26 cellular contexts compared by ENCODE assay signal in the genomic region with DNA sequence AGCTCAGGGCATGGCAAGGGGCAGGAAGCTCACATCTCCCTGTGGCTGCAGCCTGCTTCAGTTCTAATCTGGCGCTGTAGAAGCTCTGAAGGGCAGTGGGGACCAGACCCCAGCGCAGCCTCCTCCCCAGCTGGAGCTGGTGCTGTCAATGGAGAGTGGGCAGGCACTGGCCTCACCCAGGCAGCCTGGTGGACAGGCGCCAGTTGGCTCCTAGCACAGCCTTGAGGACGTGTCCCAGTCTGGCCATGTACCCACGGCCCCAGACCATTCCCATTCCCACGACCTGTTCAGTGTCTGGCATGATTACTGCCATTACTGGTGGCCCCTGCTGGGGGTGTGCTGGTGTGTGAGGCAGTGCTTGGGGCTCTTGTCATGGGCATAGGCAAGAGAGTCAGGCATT. TPM values are rescaled to one million over a fixed set of nuclear protein-coding genes. Genes with fewer than 3 reads are reported as not detected.
DNase-seq lines count a peak whose midpoint lies in the region; ATAC-seq and TF ChIP-seq lines count a peak whose summit lies in the region.
"Had no signal": no experiment of that assay in that cellular context is flagged by ENCODE, and none has a peak within 500 bp of the region (broad histone marks: within the 10 kb centered on the region; RNA-seq: fewer than 3 reads in every experiment).

No MANE protein-coding gene starts in this region.

- intact Hi-C loops in Right ventricle myocardium superior (cut with DNase I) = no loop called here
- intact Hi-C loops in cardiac septum (cut with DNase I) = no loop called here
- intact Hi-C loops in dorsolateral prefrontal cortex (cut with DNase I) = loop anchor here in 1 of 2 donors (10.0 kb wide), 1 partner anchor 340 kb away; a partner anchor contains a TSS

- no peaks in the 10 kb centered on the region for H3K9me3 Mint-ChIP-seq in activated naive CD8-positive, alpha-beta T cell treated with anti-CD3 and anti-CD28 coated beads, Interleukin-2, amount 50 U/mL, for 24 hours

- H2BK120ac ChIP-seq in trophoblast cell (ENCODE audit: insufficient read depth, low read length, poor library complexity) = peak overlapping the region; percentile 4

- no peaks in the 10 kb centered on the region for H3K27me3 Mint-ChIP-seq in activated naive CD8-positive, alpha-beta T cell treated with anti-CD3 and anti-CD28 coated beads, Interleukin-2, amount 50 U/mL, for 24 hours

- TF ChIP-seq CTCF in GM13976 (IDR thresholded peaks at IDR 0.05; ENCODE audit: borderline replicate concordance, control extremely low read depth, extremely low read depth, insufficient read depth, missing control alignments) (no peak), dorsolateral prefrontal cortex (IDR thresholded peaks at IDR 0.05 in 54 of 56, conservative IDR thresholded peaks at IDR 0.05 in 2 of 56; ENCODE audit: low read depth in 1 of 56, partially characterized antibody in 56 of 56) (no peak)

- H3K4me1 Mint-ChIP-seq in activated naive CD8-positive, alpha-beta T cell treated with anti-CD3 and anti-CD28 coated beads, Interleukin-2, amount 50 U/mL, for 24 hours = no peaks in the 10 kb centered on the region

- no peak overlapping the region for H3K27ac Mint-ChIP-seq in activated naive CD8-positive, alpha-beta T cell treated with anti-CD3 and anti-CD28 coated beads, Interleukin-2, amount 50 U/mL, for 24 hours

- no peak overlapping the region for H3K4me2 ChIP-seq in trophoblast cell (ENCODE audit: low read length)
- H3K4me2 ChIP-seq: PC-9 had no signal

- H2AK5ac ChIP-seq in trophoblast cell (ENCODE audit: low read length) = no peak overlapping the region

- H4K91ac ChIP-seq in trophoblast cell (ENCODE audit: low read depth, low read length) = peak overlapping the region; percentile 7

- H2BK12ac ChIP-seq in trophoblast cell (ENCODE audit: low read length) = no peak overlapping the region

- no peaks in the 10 kb centered on the region for H3K36me3 Mint-ChIP-seq in activated naive CD8-positive, alpha-beta T cell treated with anti-CD3 and anti-CD28 coated beads, Interleukin-2, amount 50 U/mL, for 24 hours (ENCODE audit: low read depth)

- peaks cover 15% of the 10 kb centered on the region for H3K79me1 ChIP-seq in trophoblast cell (ENCODE audit: low read length)

- H3K4me1 ChIP-seq in trophoblast cell (ENCODE audit: control insufficient read depth in 1 of 2, insufficient read depth in 2 of 2, low read length in 2 of 2) = no peaks in the 10 kb centered on the region
- H3K4me1 ChIP-seq: BE2C had no signal

- peak; percentile 47 for ATAC-seq in Right ventricle myocardium superior (ENCODE audit: poor library complexity)
- no peak for ATAC-seq in GM19035 (IDR thresholded peaks at IDR 0.05; ENCODE audit: unreplicated experiment)
- no peak for ATAC-seq in activated naive CD8-positive, alpha-beta T cell treated with anti-CD3 and anti-CD28 coated beads, Interleukin-2, amount 50 U/mL, for 24 hours

- H3K4ac ChIP-seq in trophoblast cell (ENCODE audit: low read depth, low read length) = no peak overlapping the region

- H3K9ac ChIP-seq in trophoblast cell (ENCODE audit: low read length) = no peak overlapping the region
- H3K9ac ChIP-seq: GM23248 had no signal

- H3K27ac ChIP-seq in dorsolateral prefrontal cortex (peak overlapping the region in 50 of 59 donors; percentile 3 to 98 (median 62)), trophoblast cell (ENCODE audit: low read depth, low read length) (no peak overlapping the region)
- H3K27ac ChIP-seq: GM23248, PC-9 had no signal

- in situ Hi-C loops in GM13976 (cut with MboI; ENCODE audit: low sequenced_read_pairs, unreplicated experiment) = no loop called here

- no peaks in the 10 kb centered on the region for H3K27me3 ChIP-seq in dorsolateral prefrontal cortex
- no peaks in the 10 kb centered on the region for H3K27me3 ChIP-seq in trophoblast cell (ENCODE audit: insufficient read depth, low read length)
- H3K27me3 ChIP-seq: BE2C had no signal

- no peaks in the 10 kb centered on the region for H3K9me3 ChIP-seq in trophoblast cell (ENCODE audit: insufficient read depth, low read depth, low read length)
- H3K9me3 ChIP-seq: BE2C had no signal

- peak overlapping the region; percentile 59 for H4K8ac ChIP-seq in trophoblast cell (ENCODE audit: low read depth, low read length)

- H4K12ac ChIP-seq in trophoblast cell (ENCODE audit: low read depth, low read length) = no peak overlapping the region

- H2AFZ ChIP-seq in trophoblast cell (ENCODE audit: insufficient read depth, low read length, poor library complexity) = no peak overlapping the region
- H2AFZ ChIP-seq: GM23248, PC-9 had no signal

- H3K79me2 ChIP-seq in trophoblast cell (ENCODE audit: control insufficient read depth, insufficient read depth, low read length, poor library complexity) = no peaks in the 10 kb centered on the region

- no CpG with 5 or more reads among the region's 6 CpGs for WGBS in trophoblast cell (ENCODE audit: extremely low coverage, insufficient coverage, insufficient read length)

- H3K18ac ChIP-seq in trophoblast cell (ENCODE audit: low read length) = peak overlapping the region; percentile 8

- peak overlapping the region; percentile 37 for H2BK5ac ChIP-seq in trophoblast cell (ENCODE audit: low read depth, low read length, poor library complexity)

- peaks cover 67 to 74% of the 10 kb centered on the region in 2 experiments for H3K36me3 ChIP-seq in trophoblast cell (ENCODE audit: control insufficient read depth in 1 of 2, insufficient read depth in 2 of 2, low read length in 2 of 2)

- H3K4me3 ChIP-seq in dorsolateral prefrontal cortex = no peak overlapping the region
- H3K4me3 ChIP-seq in trophoblast cell (ENCODE audit: low read depth, low read length) = no peak overlapping the region
- H3K4me3 ChIP-seq: GM23248, PC-9 had no signal

- DNase-seq in Right ventricle myocardium superior (peak; percentile 43), cardiac septum (ENCODE audit: low spot score) (no peak), GM13976 (ENCODE audit: low spot score) (peak; percentile 10), dorsolateral prefrontal cortex (peak in 1 of 10 donors; percentile 13), trophoblast cell (no peak)
- DNase-seq in stimulated activated CD4-positive, alpha-beta T cell treated with anti-CD3 and anti-CD28 coated beads, Interleukin-4, amount 100 ng/mL, for 4 hours = no peak
- no peak for DNase-seq in activated naive CD8-positive, alpha-beta T cell treated with anti-CD3 and anti-CD28 coated beads, Interleukin-2, amount 50 U/mL, for 24 hours
- DNase-seq: 8988T, ACHN, BE2C, Calu3, DMS153, GM23248, H7, KBM-7, MV-4-11, NCI-H1105, NCI-H1436 treated with DMSO at 0.1 percent for 48 hours, NCI-H1930, NCI-H2107, NCI-H446, NCI-H524 treated with DMSO at 0.1 percent for 48 hours, NCI-H774, PC-9, SHP77 treated with DMSO at 0.1 percent for 48 hours had no signal

- H3K4me3 Mint-ChIP-seq in activated naive CD8-positive, alpha-beta T cell treated with anti-CD3 and anti-CD28 coated beads, Interleukin-2, amount 50 U/mL, for 24 hours = no peak overlapping the region

- H3K23ac ChIP-seq in trophoblast cell (ENCODE audit: low read length) = no peak overlapping the region

- peak overlapping the region; percentile 30 for H3K14ac ChIP-seq in trophoblast cell (ENCODE audit: low read length)

RNA-seq across cellular contexts. Expression of a gene that starts 16.3 kb away (rescaled TPM):
- total RNA-seq in Right ventricle myocardium superior = 4.3 TPM
- 3.6 TPM for total RNA-seq in cardiac septum
- 100 to 1,000 TPM; 151 to 285 (median 212) TPM for total RNA-seq in dorsolateral prefrontal cortex
- 174 and 187 TPM in 2 replicates for polyA plus RNA-seq in trophoblast cell (2013)

RNA-seq across cellular contexts. Expression of a gene that starts 31.2 kb away (rescaled TPM):
- total RNA-seq in Right ventricle myocardium superior = 26.4 TPM
- total RNA-seq in cardiac septum = 18.5 TPM
- 10 to 100 TPM; 24.8 to 60.8 (median 39.0) TPM for total RNA-seq in dorsolateral prefrontal cortex
- polyA plus RNA-seq in trophoblast cell (2013) = 27.4 and 28.9 TPM in 2 replicates

Comparison
In these comparisons a context has a peak if more than half of its experiments do, and no peak if none do; other contexts are left out.
1. DNase-seq: peak in Right ventricle myocardium superior (single experiment) and GM13976 (single experiment); none in cardiac septum (single experiment), trophoblast cell (0 of 2), stimulated activated CD4-positive, alpha-beta T cell treated with anti-CD3 and anti-CD28 coated beads, Interleukin-4, amount 100 ng/mL, for 4 hours (0 of 2) and activated naive CD8-positive, alpha-beta T cell treated with anti-CD3 and anti-CD28 coated beads, Interleukin-2, amount 50 U/mL, for 24 hours (single experiment).
2. RNA of a gene that starts 16.3 kb away (total RNA-seq): 151 to 285 TPM in dorsolateral prefrontal cortex; 4.3 TPM in Right ventricle myocardium superior (single experiment) and 3.6 TPM in cardiac septum (single experiment); every median in the first group is over 10 times any median in the second.